8 cellular contexts compared by ENCODE assay signal in genomic region chr1:29180497-29181412, GRCh38. TPM values are rescaled to one million over a fixed set of nuclear protein-coding genes. Genes with fewer than 3 reads are reported as not detected.
DNase-seq lines count a peak whose midpoint lies in the region.

No MANE protein-coding gene starts in this region.

- H3K36me3 ChIP-seq in iPS DF 6.9 (ENCODE audit: control insufficient read depth, insufficient read depth, low read length), result no peaks in the 10 kb centered on the region

- DNase-seq in NCI-H510A treated with DMSO at 0.1 percent for 48 hours (lab: John Stamatoyannopoulos, UW) (peak; percentile 36), NCI-H510A (lab: John Stamatoyannopoulos, UW) (no peak), Kasumi-1 (lab: John Stamatoyannopoulos, UW) (peak; percentile 53 to 55), iPS DF 6.9 (ENCODE audit: low read depth, low spot score) (no peak), smooth muscle cell of the brain vasculature (ENCODE audit: low read depth, low spot score) (peak; percentile 13), globus pallidus (ENCODE audit: low spot score) (no peak)
- no peak for DNase-seq in activated naive CD8-positive, alpha-beta T cell treated with anti-CD3 and anti-CD28 coated beads for 36 hours
- no peak for DNase-seq in activated CD4-positive, CD25-positive, alpha-beta regulatory T cell treated with anti-CD3 and anti-CD28 coated beads, Interleukin-2, amount 50 U/mL, for 72 hours

- H3K27me3 Mint-ChIP-seq in activated naive CD8-positive, alpha-beta T cell treated with anti-CD3 and anti-CD28 coated beads for 36 hours, result no peaks in the 10 kb centered on the region

- WGBS in iPS DF 6.9 (ENCODE audit: insufficient coverage, insufficient read length), result no CpG with 5 or more reads among the region's 32 CpGs

- H3K4me3 Mint-ChIP-seq in activated naive CD8-positive, alpha-beta T cell treated with anti-CD3 and anti-CD28 coated beads for 36 hours, result peak overlapping the region; percentile 96

- H3K9me3 Mint-ChIP-seq in activated naive CD8-positive, alpha-beta T cell treated with anti-CD3 and anti-CD28 coated beads for 36 hours, result peaks cover 2% of the 10 kb centered on the region

- peak overlapping the region; percentile 91; the same call in 1 of the 2 replicates for H3K4me3 ChIP-seq in iPS DF 6.9 (ENCODE audit: low read length)

- H3K27ac ChIP-seq in iPS DF 6.9 (ENCODE audit: low read length), result no peak overlapping the region

- H3K4me1 ChIP-seq in iPS DF 6.9 (ENCODE audit: control insufficient read depth, insufficient read depth, low read length), result no peaks in the 10 kb centered on the region

- H3K36me3 Mint-ChIP-seq in activated naive CD8-positive, alpha-beta T cell treated with anti-CD3 and anti-CD28 coated beads for 36 hours, result peaks cover 47% of the 10 kb centered on the region

- H3K27ac Mint-ChIP-seq in activated naive CD8-positive, alpha-beta T cell treated with anti-CD3 and anti-CD28 coated beads for 36 hours, result peak overlapping the region; percentile 98

- H3K9me3 ChIP-seq in iPS DF 6.9 (ENCODE audit: control insufficient read depth, insufficient read depth, low read length), result no peaks in the 10 kb centered on the region

- H3K27me3 ChIP-seq in iPS DF 6.9 (ENCODE audit: control insufficient read depth, insufficient read depth, low read length), result no peaks in the 10 kb centered on the region

- H3K4me1 Mint-ChIP-seq in activated naive CD8-positive, alpha-beta T cell treated with anti-CD3 and anti-CD28 coated beads for 36 hours, result peaks cover 46% of the 10 kb centered on the region

RNA-seq across cellular contexts. Expression of gene SRSF4, which starts 0.9 kb away (rescaled TPM):
- 100 to 1,000 TPM; 113 to 114 TPM for total RNA-seq in activated naive CD8-positive, alpha-beta T cell treated with anti-CD3 and anti-CD28 coated beads for 36 hours

RNA-seq across cellular contexts. Expression of gene MECR, which starts 50.0 kb away (rescaled TPM):
- 10 to 100 TPM; 42.0 to 42.7 TPM for total RNA-seq in activated naive CD8-positive, alpha-beta T cell treated with anti-CD3 and anti-CD28 coated beads for 36 hours

RNA-seq across cellular contexts. Expression of gene PTPRU, which starts 55.6 kb away (rescaled TPM):
- total RNA-seq in activated naive CD8-positive, alpha-beta T cell treated with anti-CD3 and anti-CD28 coated beads for 36 hours, result under 1 TPM; 0.52 to 0.74 TPM

RNA-seq across cellular contexts. Expression of gene TMEM200B, which starts 57.1 kb away (rescaled TPM):
- under 1 TPM; 0.90 to 0.99 TPM for total RNA-seq in activated naive CD8-positive, alpha-beta T cell treated with anti-CD3 and anti-CD28 coated beads for 36 hours

Comparison
In these comparisons a context has a peak if more than half of its experiments do, and no peak if none do; other contexts are left out.
1. DNase-seq: peak in NCI-H510A treated with DMSO at 0.1 percent for 48 hours (single experiment), Kasumi-1 (2 of 2) and smooth muscle cell of the brain vasculature (single experiment); none in NCI-H510A (single experiment), activated naive CD8-positive, alpha-beta T cell treated with anti-CD3 and anti-CD28 coated beads for 36 hours (single experiment), iPS DF 6.9 (single experiment), activated CD4-positive, CD25-positive, alpha-beta regulatory T cell treated with anti-CD3 and anti-CD28 coated beads, Interleukin-2, amount 50 U/mL, for 72 hours (single experiment) and globus pallidus (single experiment).